In genomic region chr22:26483043-26483438, GRCh38 we compare ENCODE assay signal across 8 cellular contexts. TPM values are rescaled to one million over a fixed set of nuclear protein-coding genes. Genes with fewer than 3 reads are reported as not detected.
DNase-seq lines count a peak whose midpoint lies in the region; ATAC-seq, FAIRE-seq and TF ChIP-seq lines count a peak whose summit lies in the region.

No MANE protein-coding gene starts in this region.

- H3K9me3 ChIP-seq in RWPE2 (ENCODE audit: severe bottlenecking) (no peaks in the 10 kb centered on the region), gastrocnemius medialis (no peaks in the 10 kb centered on the region)

- H3K4me1 ChIP-seq in RWPE2 (ENCODE audit: insufficient read depth, poor library complexity, severe bottlenecking) = peaks cover 21% of the 10 kb centered on the region
- H3K4me1 ChIP-seq in gastrocnemius medialis = peaks cover 54 to 60% of the 10 kb centered on the region in 2 donors

- DNase-seq in GM19239 (ENCODE audit: insufficient read length, low spot score) = no peak
- DNase-seq in RWPE2 (ENCODE audit: low spot score) = no peak
- DNase-seq in fibroblast of villous mesenchyme (ENCODE audit: low read depth) = no peak
- no peak for DNase-seq in gastrocnemius medialis
- no peak for DNase-seq in foreskin melanocyte
- no peak for DNase-seq in effector CD4-positive, alpha-beta T cell

- intact Hi-C loops in gastrocnemius medialis (cut with DNase I; ENCODE audit: low total_unique reads) = loop anchor here (1.0 to 5.0 kb wide), 2 partner anchors 79 to 107 kb away; partner anchors contain the start of gene TPST2

- TF ChIP-seq CTCF in RWPE2 (IDR thresholded peaks at IDR 0.05; ENCODE audit: poor library complexity, severe bottlenecking) (no peak), fibroblast of villous mesenchyme (IDR thresholded peaks at IDR 0.05; ENCODE audit: insufficient read depth, low read depth, low read length) (no peak), gastrocnemius medialis (IDR thresholded peaks at IDR 0.05 in 4 of 5, conservative IDR thresholded peaks at IDR 0.05 in 1 of 5) (no peak)

- H3K36me3 ChIP-seq in RWPE2 (ENCODE audit: low read depth) = peaks cover 32% of the 10 kb centered on the region
- H3K36me3 ChIP-seq in gastrocnemius medialis = peaks cover 0 to 9% of the 10 kb centered on the region in 2 donors

- peak overlapping the region; percentile 62 for H3K4me3 ChIP-seq in RWPE2 (ENCODE audit: severe bottlenecking)
- peak overlapping the region; percentile 90 for H3K4me3 ChIP-seq in fibroblast of villous mesenchyme (ENCODE audit: low read depth, low read length)
- peak overlapping the region; percentile 76 to 99 (median 86) for H3K4me3 ChIP-seq in gastrocnemius medialis

- no peak for TF ChIP-seq POLR2A in gastrocnemius medialis (IDR thresholded peaks at IDR 0.05)

- in situ Hi-C loops in gastrocnemius medialis (cut with MboI; ENCODE audit: low sequenced_read_pairs in 4 of 4) = loop anchor here in 2 of 4 donors (10.0 kb wide), 1 partner anchor 102 kb away; no protein-coding TSS in a partner anchor

- no peaks in the 10 kb centered on the region for H3K27me3 ChIP-seq in RWPE2 (ENCODE audit: insufficient read depth, poor library complexity, severe bottlenecking)
- H3K27me3 ChIP-seq in gastrocnemius medialis = no peaks in the 10 kb centered on the region

- ATAC-seq in RWPE2 (ENCODE audit: low read depth) = peak; percentile 3; the same call in 2 of the 3 replicates
- peak in 1 of 2 donors; percentile 7 for ATAC-seq in gastrocnemius medialis
- ATAC-seq in HG02678 (IDR thresholded peaks at IDR 0.05; ENCODE audit: unreplicated experiment) = no peak
- no peak for ATAC-seq in GM18502 (IDR thresholded peaks at IDR 0.05; ENCODE audit: poor library complexity, unreplicated experiment)

- peak; percentile 52 for FAIRE-seq in GM19239 (lab: Jason Lieb, UNC)

- H3K27ac ChIP-seq in RWPE2 (ENCODE audit: poor library complexity, severe bottlenecking) (peak overlapping the region; percentile 72), gastrocnemius medialis (peak overlapping the region; percentile 93 to 100 (median 94))

RNA-seq across cellular contexts. Expression of gene HPS4, which starts 0.5 kb away (rescaled TPM):
- total RNA-seq in fibroblast of villous mesenchyme = 28.0 and 28.1 TPM in 2 replicates
- total RNA-seq in gastrocnemius medialis = 10 to 100 TPM in 3 of 4 donors, 1 to 10 TPM in 1; 7.0 to 13.9 (median 10.5) TPM

RNA-seq across cellular contexts. Expression of gene SRRD, which starts 0.6 kb away (rescaled TPM):
- total RNA-seq in fibroblast of villous mesenchyme = 10.4 and 13.5 TPM in 2 replicates
- 10 to 100 TPM; 24.0 to 53.1 (median 27.4) TPM for total RNA-seq in gastrocnemius medialis

RNA-seq across cellular contexts. Expression of gene TFIP11, which starts 29.2 kb away (rescaled TPM):
- 32.9 and 34.5 TPM in 2 replicates for total RNA-seq in fibroblast of villous mesenchyme
- total RNA-seq in gastrocnemius medialis = 10 to 100 TPM; 33.1 to 65.7 (median 49.2) TPM

RNA-seq across cellular contexts. Expression of gene ASPHD2, which starts 54.0 kb away (rescaled TPM):
- total RNA-seq in fibroblast of villous mesenchyme (0.32 and 2.2 TPM in 2 replicates), gastrocnemius medialis (under 1 TPM in 2 of 4 donors, not detected in 2; 0.07 to 0.10 TPM)
